In the genomic region with DNA sequence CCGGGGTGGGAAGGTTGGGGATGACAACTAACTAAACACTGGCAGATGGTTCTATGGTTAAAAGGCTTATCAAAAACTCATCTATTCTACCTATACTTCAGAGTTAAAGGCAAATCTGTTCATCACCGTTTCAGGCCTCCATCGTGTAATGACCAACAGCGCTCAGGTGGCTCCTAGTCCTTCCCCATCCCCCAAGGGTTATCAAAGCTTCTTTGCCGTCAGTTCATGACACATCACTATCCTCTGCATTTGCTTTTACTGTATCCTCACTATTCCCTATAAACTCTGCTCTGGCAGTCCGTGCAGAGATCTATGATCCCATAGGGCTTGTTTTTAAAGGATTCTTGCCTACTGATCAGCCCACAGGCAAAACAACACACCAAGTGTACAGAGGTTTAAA, we compare ENCODE assay signal across 27 cellular contexts.
"Had no signal": no experiment of that assay in that cellular context is flagged by ENCODE, and none has a peak within 500 bp of the region (broad histone marks: within the 10 kb centered on the region; RNA-seq: fewer than 3 reads in every experiment).

No MANE protein-coding gene starts in this region.

- H3K27me3 ChIP-seq: body of pancreas, hepatocyte, ovary, right atrium auricular region, upper lobe of left lung had no signal

- H3K27ac Mint-ChIP-seq: activated CD4-positive, alpha-beta memory T cell treated with anti-CD3 and anti-CD28 coated beads for 36 hours; activated CD8-positive, alpha-beta memory T cell treated with anti-CD3 and anti-CD28 coated beads, Interleukin-2, amount 10 ng/mL, durations not matched to agents 7 days and 5 days; activated naive CD4-positive, alpha-beta T cell treated with anti-CD3 and anti-CD28 coated beads, Interleukin-2, amount 50 U/mL, for 24 hours; activated T-helper 1 cell treated with anti-CD3 and anti-CD28 coated beads, Interleukin-12 subunit alpha, Interleukin-12 subunit beta, Interleukin-2, Interleukin-4 antibody, amounts not matched to agents 30 ng/mL and 10 ng/mL and 1 ng/mL, durations not matched to agents 14 hours and 24 hours and 36 hours had no signal

- H3K36me3 ChIP-seq: ovary had no signal

- ATAC-seq: activated CD8-positive, alpha-beta memory T cell treated with anti-CD3 and anti-CD28 coated beads, Interleukin-2, amount 10 ng/mL, durations not matched to agents 7 days and 5 days; body of pancreas; esophagus mucosa; left lobe of liver; naive thymus-derived CD4-positive, alpha-beta T cell; psoas muscle; stimulated activated naive CD8-positive, alpha-beta T cell treated with anti-CD3 and anti-CD28 coated beads, Interleukin-15, Interleukin-2, amounts not matched to agents 100 U/mL and 50 U/mL, for 24 hours had no signal

- H3K4me1 ChIP-seq: psoas muscle had no signal

- DNase-seq: activated CD4-positive, alpha-beta memory T cell treated with anti-CD3 and anti-CD28 coated beads for 36 hours; activated CD4-positive, alpha-beta T cell treated with anti-CD3 and anti-CD28 coated beads for 48 hours; activated CD4-positive, CD25-positive, alpha-beta regulatory T cell; activated CD8-positive, alpha-beta memory T cell treated with anti-CD3 and anti-CD28 coated beads, Interleukin-2, amount 10 ng/mL, durations not matched to agents 7 days and 5 days; activated gamma-delta T cell treated with Interleukin-2 at 50 U/mL for 16 hours; anterior cingulate cortex; body of pancreas; central memory CD4-positive, alpha-beta T cell; dermis blood vessel endothelial cell; effector memory CD4-positive, alpha-beta T cell; foreskin melanocyte; immature natural killer cell; naive thymus-derived CD4-positive, alpha-beta T cell; ovary; psoas muscle; stimulated activated CD4-positive, alpha-beta T cell treated with anti-CD3 and anti-CD28 coated beads, Interleukin-12 subunit alpha, Interleukin-12 subunit beta, amount 100 ng/mL, for 4 hours; stimulated activated CD4-positive, alpha-beta T cell treated with anti-CD3 and anti-CD28 coated beads, Interleukin-4, amount 100 ng/mL, for 4 hours; stimulated activated naive CD8-positive, alpha-beta T cell treated with anti-CD3 and anti-CD28 coated beads, Interleukin-15, Interleukin-2, amounts not matched to agents 100 U/mL and 50 U/mL, for 24 hours; T-helper 1 cell; upper lobe of left lung had no signal

- H3K4me2 ChIP-seq: hepatocyte had no signal

- H3K27me3 Mint-ChIP-seq: activated CD4-positive, alpha-beta memory T cell treated with anti-CD3 and anti-CD28 coated beads for 36 hours; activated CD8-positive, alpha-beta memory T cell treated with anti-CD3 and anti-CD28 coated beads, Interleukin-2, amount 10 ng/mL, durations not matched to agents 7 days and 5 days; activated naive CD4-positive, alpha-beta T cell treated with anti-CD3 and anti-CD28 coated beads, Interleukin-2, amount 50 U/mL, for 24 hours; naive thymus-derived CD4-positive, alpha-beta T cell had no signal

- H3K9me3 Mint-ChIP-seq: activated CD4-positive, alpha-beta memory T cell treated with anti-CD3 and anti-CD28 coated beads for 36 hours; activated naive CD4-positive, alpha-beta T cell treated with anti-CD3 and anti-CD28 coated beads, Interleukin-2, amount 50 U/mL, for 24 hours; activated T-helper 1 cell treated with anti-CD3 and anti-CD28 coated beads, Interleukin-12 subunit alpha, Interleukin-12 subunit beta, Interleukin-2, Interleukin-4 antibody, amounts not matched to agents 30 ng/mL and 10 ng/mL and 1 ng/mL, durations not matched to agents 14 hours and 24 hours and 36 hours; immature natural killer cell; naive thymus-derived CD4-positive, alpha-beta T cell had no signal

- H3K9me3 ChIP-seq: body of pancreas, ovary, psoas muscle, right atrium auricular region, upper lobe of left lung had no signal

- H3K4me3 Mint-ChIP-seq: activated CD4-positive, alpha-beta memory T cell treated with anti-CD3 and anti-CD28 coated beads for 36 hours; activated CD8-positive, alpha-beta memory T cell treated with anti-CD3 and anti-CD28 coated beads, Interleukin-2, amount 10 ng/mL, durations not matched to agents 7 days and 5 days; activated naive CD4-positive, alpha-beta T cell treated with anti-CD3 and anti-CD28 coated beads, Interleukin-2, amount 50 U/mL, for 24 hours; activated T-helper 1 cell treated with anti-CD3 and anti-CD28 coated beads, Interleukin-12 subunit alpha, Interleukin-12 subunit beta, Interleukin-2, Interleukin-4 antibody, amounts not matched to agents 30 ng/mL and 10 ng/mL and 1 ng/mL, durations not matched to agents 14 hours and 24 hours and 36 hours; immature natural killer cell; naive thymus-derived CD4-positive, alpha-beta T cell had no signal

- H3K4me3 ChIP-seq: body of pancreas, hepatocyte, lung, ovary, psoas muscle, right atrium auricular region, upper lobe of left lung had no signal

- H2AFZ ChIP-seq: hepatocyte had no signal

- H3K27ac ChIP-seq: body of pancreas, hepatocyte, ovary, psoas muscle, right atrium auricular region, upper lobe of left lung had no signal
